Comparison of ENCODE assay signal across 13 cellular contexts in the genomic region with DNA sequence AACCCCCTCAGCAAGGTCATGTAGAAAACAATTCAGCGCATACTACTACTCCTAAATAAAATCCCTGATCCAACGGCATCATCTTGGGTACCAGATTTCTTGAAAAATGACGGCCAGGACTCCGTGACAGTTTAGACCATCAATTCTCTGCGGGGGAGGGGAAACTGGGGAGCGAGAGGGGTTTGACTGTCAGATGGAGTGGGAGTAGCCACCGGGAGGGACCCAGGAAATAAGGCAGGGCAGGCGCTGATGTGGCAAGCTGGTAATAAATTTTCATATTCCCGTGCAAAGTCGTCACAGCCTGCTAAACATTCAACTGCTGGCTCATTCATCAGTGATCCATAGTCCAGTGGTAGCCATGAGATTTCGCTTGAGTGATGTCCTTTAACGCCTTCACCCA. TPM values are rescaled to one million over a fixed set of nuclear protein-coding genes. Genes with fewer than 3 reads are reported as not detected.
A peak's percentile ranks its signal among the peaks of the same experiment; 100 is the strongest.
DNase-seq lines count a peak whose midpoint lies in the region; ATAC-seq, FAIRE-seq and TF ChIP-seq lines count a peak whose summit lies in the region.
"Had no signal": no experiment of that assay in that cellular context is flagged by ENCODE, and none has a peak within 500 bp of the region (broad histone marks: within the 10 kb centered on the region; RNA-seq: fewer than 3 reads in every experiment).

No MANE protein-coding gene starts in this region.

- H3K4me1 Mint-ChIP-seq in MCF 10A (ENCODE audit: insufficient read depth, unreplicated experiment) (peaks cover 10% of the 10 kb centered on the region), type B pancreatic cell (ENCODE audit: unreplicated experiment) (peaks cover 8% of the 10 kb centered on the region)
- no peaks in the 10 kb centered on the region for H3K4me1 Mint-ChIP-seq in T-helper 2 cell treated with Interferon-gamma antibody and Interleukin-4, amounts not matched to agents 5 μg/mL and 100 μg/mL, for 36 hours (ENCODE audit: low read depth)
- H3K4me1 Mint-ChIP-seq: stimulated activated naive B cell treated with anti-CD40 and anti-IgM and Interleukin-4, amounts not matched to agents 10 μg/mL and 1 μg/mL and 100 μg/mL, for 72 hours had no signal

- no TSS peak for BruUV-seq in MCF 10A (replicated peaks; lab: Mats Ljungman, UMichigan)

- no peak overlapping the region for H3K9ac ChIP-seq in kidney (ENCODE audit: low read length in 2 of 2)

- ATAC-seq in stimulated activated naive CD8-positive, alpha-beta T cell treated with anti-CD3 and anti-CD28 coated beads, Interleukin-15, Interleukin-2, amounts not matched to agents 100 U/mL and 50 U/mL, for 24 hours: no peak
- ATAC-seq in HG02973 (IDR thresholded peaks at IDR 0.05; ENCODE audit: unreplicated experiment): no peak

- no peak overlapping the region for H3K27ac ChIP-seq in kidney (ENCODE audit: low read depth in 2 of 2, low read length in 2 of 2)
- H3K27ac ChIP-seq: heart left ventricle had no signal

- H3K4me3 Mint-ChIP-seq in MCF 10A (ENCODE audit: unreplicated experiment) (peak overlapping the region; percentile 73), type B pancreatic cell (peak overlapping the region; percentile 85)
- H3K4me3 Mint-ChIP-seq in T-helper 2 cell treated with Interferon-gamma antibody and Interleukin-4, amounts not matched to agents 5 μg/mL and 100 μg/mL, for 36 hours: no peak overlapping the region
- H3K4me3 Mint-ChIP-seq: stimulated activated naive B cell treated with anti-CD40 and anti-IgM and Interleukin-4, amounts not matched to agents 10 μg/mL and 1 μg/mL and 100 μg/mL, for 72 hours had no signal

- no peaks in the 10 kb centered on the region for H3K27me3 Mint-ChIP-seq in MCF 10A (ENCODE audit: insufficient read depth, unreplicated experiment)
- peaks cover 56% of the 10 kb centered on the region for H3K27me3 Mint-ChIP-seq in type B pancreatic cell
- no peaks in the 10 kb centered on the region for H3K27me3 Mint-ChIP-seq in T-helper 2 cell treated with Interferon-gamma antibody and Interleukin-4, amounts not matched to agents 5 μg/mL and 100 μg/mL, for 36 hours (ENCODE audit: low read depth)
- H3K27me3 Mint-ChIP-seq: stimulated activated naive B cell treated with anti-CD40 and anti-IgM and Interleukin-4, amounts not matched to agents 10 μg/mL and 1 μg/mL and 100 μg/mL, for 72 hours had no signal

- H3K4me3 ChIP-seq in kidney (ENCODE audit: low read length in 2 of 2): no peak overlapping the region
- H3K4me3 ChIP-seq: heart left ventricle had no signal

- CTCF ChIA-PET in MCF 10A (lab: Yijun Ruan, JAX): interaction anchor here (1.1 kb wide), 1 partner anchor 26 kb away, joined by 3 read pairs; no protein-coding TSS in a partner anchor

- intact Hi-C loops in MCF 10A (cut with micrococcal nuclease) (loop anchor here (10.0 kb wide), 1 partner anchor 194 kb away; no protein-coding TSS in a partner anchor), kidney (cut with DNase I) (no loop called here)

- no peaks in the 10 kb centered on the region for H3K9me3 Mint-ChIP-seq in MCF 10A (ENCODE audit: unreplicated experiment)
- H3K9me3 Mint-ChIP-seq in type B pancreatic cell: no peaks in the 10 kb centered on the region
- H3K9me3 Mint-ChIP-seq in T-helper 2 cell treated with Interferon-gamma antibody and Interleukin-4, amounts not matched to agents 5 μg/mL and 100 μg/mL, for 36 hours: peaks cover 15% of the 10 kb centered on the region
- H3K9me3 Mint-ChIP-seq: stimulated activated naive B cell treated with anti-CD40 and anti-IgM and Interleukin-4, amounts not matched to agents 10 μg/mL and 1 μg/mL and 100 μg/mL, for 72 hours had no signal

- FAIRE-seq in kidney (lab: Jason Lieb, UNC): no peak
- FAIRE-seq: G401.6 had no signal

- TF ChIP-seq CTCF in MCF 10A (IDR thresholded peaks at IDR 0.05; ENCODE audit: unreplicated experiment): no peak
- TF ChIP-seq CTCF in kidney (IDR thresholded peaks at IDR 0.05; ENCODE audit: borderline replicate concordance, extremely low read depth, insufficient read depth): no peak
- TF ChIP-seq CTCF in type B pancreatic cell (conservative IDR thresholded peaks at IDR 0.05): no peak

- H3K36me3 Mint-ChIP-seq in MCF 10A (ENCODE audit: insufficient read depth, unreplicated experiment) (no peaks in the 10 kb centered on the region), type B pancreatic cell (no peaks in the 10 kb centered on the region)
- H3K36me3 Mint-ChIP-seq in T-helper 2 cell treated with Interferon-gamma antibody and Interleukin-4, amounts not matched to agents 5 μg/mL and 100 μg/mL, for 36 hours (ENCODE audit: low read depth): no peaks in the 10 kb centered on the region
- H3K36me3 Mint-ChIP-seq: stimulated activated naive B cell treated with anti-CD40 and anti-IgM and Interleukin-4, amounts not matched to agents 10 μg/mL and 1 μg/mL and 100 μg/mL, for 72 hours had no signal

- no peaks in the 10 kb centered on the region for H3K36me3 ChIP-seq in kidney (ENCODE audit: control insufficient read depth in 1 of 2, insufficient read depth in 2 of 2, low read length in 2 of 2)
- H3K36me3 ChIP-seq: heart left ventricle had no signal

- POLR2A ChIA-PET in MCF 10A (lab: Yijun Ruan, JAX): no interaction called here

- H3K27ac Mint-ChIP-seq in MCF 10A (ENCODE audit: low read depth, unreplicated experiment) (no peak overlapping the region), type B pancreatic cell (no peak overlapping the region)
- no peak overlapping the region for H3K27ac Mint-ChIP-seq in T-helper 2 cell treated with Interferon-gamma antibody and Interleukin-4, amounts not matched to agents 5 μg/mL and 100 μg/mL, for 36 hours
- H3K27ac Mint-ChIP-seq: stimulated activated naive B cell treated with anti-CD40 and anti-IgM and Interleukin-4, amounts not matched to agents 10 μg/mL and 1 μg/mL and 100 μg/mL, for 72 hours had no signal

- DNase-seq in NCI-H748 (lab: John Stamatoyannopoulos, UW; ENCODE audit: unreplicated experiment) (peak; percentile 56), NCI-H748 treated with DMSO at 0.1 percent for 48 hours (lab: John Stamatoyannopoulos, UW) (no peak), MCF 10A (ENCODE audit: unreplicated experiment) (no peak), kidney (peak; percentile 37), type B pancreatic cell (ENCODE audit: extremely low spot score, unreplicated experiment) (no peak)
- no peak for DNase-seq in T-helper 2 cell treated with Interferon-gamma antibody and Interleukin-4, amounts not matched to agents 5 μg/mL and 100 μg/mL, for 36 hours (ENCODE audit: low spot score)
- no peak for DNase-seq in stimulated activated naive CD8-positive, alpha-beta T cell treated with anti-CD3 and anti-CD28 coated beads, Interleukin-15, Interleukin-2, amounts not matched to agents 100 U/mL and 50 U/mL, for 24 hours
- DNase-seq: stimulated activated CD4-positive, alpha-beta T cell treated with anti-CD3 and anti-CD28 coated beads, Interleukin-15, amount 100 ng/mL, for 24 hours; stimulated activated naive B cell treated with anti-CD40 and anti-IgM and Interleukin-4, amounts not matched to agents 10 μg/mL and 1 μg/mL and 100 μg/mL, for 72 hours; T-helper 9 cell had no signal

- H3K9me3 ChIP-seq in kidney (ENCODE audit: control insufficient read depth in 1 of 2, low read length in 2 of 2): no peaks in the 10 kb centered on the region
- H3K9me3 ChIP-seq: heart left ventricle had no signal

- no peaks in the 10 kb centered on the region for H3K4me1 ChIP-seq in kidney (ENCODE audit: control insufficient read depth in 1 of 2, insufficient read depth in 1 of 2, low read depth in 1 of 2, low read length in 2 of 2)
- H3K4me1 ChIP-seq: heart left ventricle had no signal

RNA-seq across cellular contexts. Expression of gene CDH18, which starts 0.4 kb away (rescaled TPM):
- total RNA-seq in MCF 10A (2022): not detected in 2 replicates
- not detected for total RNA-seq in kidney
- not detected for polyA plus RNA-seq in kidney (ENCODE audit: insufficient read depth, low read depth, low replicate concordance)
- 17.8 and 20.2 TPM in 2 replicates for total RNA-seq in type B pancreatic cell (ENCODE audit: low replicate concordance)
- polyA plus RNA-seq: heart left ventricle had no signal

Comparison
In these comparisons a context has a peak if more than half of its experiments do, and no peak if none do; other contexts are left out.
1. DNase-seq: peak in NCI-H748 (single experiment) and kidney (single experiment); none in NCI-H748 treated with DMSO at 0.1 percent for 48 hours (single experiment), MCF 10A (single experiment), type B pancreatic cell (single experiment), T-helper 2 cell treated with Interferon-gamma antibody and Interleukin-4, amounts not matched to agents 5 μg/mL and 100 μg/mL, for 36 hours (single experiment) and stimulated activated naive CD8-positive, alpha-beta T cell treated with anti-CD3 and anti-CD28 coated beads, Interleukin-15, Interleukin-2, amounts not matched to agents 100 U/mL and 50 U/mL, for 24 hours (single experiment).
2. RNA of gene CDH18, which starts 0.4 kb away (total RNA-seq): 17.8 to 20.2 TPM in type B pancreatic cell; not detected in MCF 10A and not detected in kidney (single experiment); every median in the first group is over 10 times any median in the second.